Comparison of ENCODE assay signal across 8 cellular contexts in genomic region chr2:174593574-174594203, GRCh38. TPM values are rescaled to one million over a fixed set of nuclear protein-coding genes. Genes with fewer than 3 reads are reported as not detected.
DNase-seq lines count a peak whose midpoint lies in the region; ATAC-seq lines count a peak whose summit lies in the region.

No MANE protein-coding gene starts in this region.

- H3K9me3 Mint-ChIP-seq in activated naive CD8-positive, alpha-beta T cell treated with anti-CD3 and anti-CD28 coated beads, Interleukin-2, amount 10 ng/mL, durations not matched to agents 7 days and 5 days, result no peaks in the 10 kb centered on the region
- no peaks in the 10 kb centered on the region for H3K9me3 Mint-ChIP-seq in immature natural killer cell

- POLR2A ChIA-PET in activated naive CD8-positive, alpha-beta T cell treated with anti-CD3 and anti-CD28 coated beads, Interleukin-2, amount 10 ng/mL, durations not matched to agents 7 days and 5 days (lab: Charles Lee), result interaction anchor here (1.0 to 10.5 kb wide), 17 partner anchors 9 to 107 kb away, joined by 3 to 214 read pairs (median 8); partner anchors contain the start of gene GPR155

- H3K27me3 Mint-ChIP-seq in activated naive CD8-positive, alpha-beta T cell treated with anti-CD3 and anti-CD28 coated beads, Interleukin-2, amount 10 ng/mL, durations not matched to agents 7 days and 5 days, result no peaks in the 10 kb centered on the region
- peaks cover 17 to 47% (median 46%) of the 10 kb centered on the region in 3 donors for H3K27me3 Mint-ChIP-seq in immature natural killer cell (ENCODE audit: low read depth in 3 of 3)

- ATAC-seq in GM18909 (IDR thresholded peaks at IDR 0.05; ENCODE audit: poor library complexity, unreplicated experiment) (peak; percentile 65), HG03135 (IDR thresholded peaks at IDR 0.05; ENCODE audit: unreplicated experiment) (peak; percentile 58)
- ATAC-seq in activated naive CD8-positive, alpha-beta T cell treated with anti-CD3 and anti-CD28 coated beads, Interleukin-2, amount 10 ng/mL, durations not matched to agents 7 days and 5 days (ENCODE audit: low read depth), result peak; percentile 70

- H3K4me1 Mint-ChIP-seq in activated naive CD8-positive, alpha-beta T cell treated with anti-CD3 and anti-CD28 coated beads, Interleukin-2, amount 10 ng/mL, durations not matched to agents 7 days and 5 days, result peaks cover 57% of the 10 kb centered on the region
- H3K4me1 Mint-ChIP-seq in immature natural killer cell, result peaks cover 68 to 78% of the 10 kb centered on the region in 2 donors

- DNase-seq in A172 (ENCODE audit: low spot score) (peak; percentile 81), SIG-M5 (lab: John Stamatoyannopoulos, UW) (peak; percentile 80), immature natural killer cell (peak; percentile 87 to 88 (median 88)), T1000 (lab: John Stamatoyannopoulos, UW) (no peak)
- DNase-seq in activated naive CD8-positive, alpha-beta T cell treated with anti-CD3 and anti-CD28 coated beads, Interleukin-2, amount 10 ng/mL, durations not matched to agents 7 days and 5 days, result no peak
- peak; percentile 77 for DNase-seq in stimulated activated CD4-positive, alpha-beta T cell treated with anti-CD3 and anti-CD28 coated beads, Interleukin-4, amount 100 ng/mL, for 24 hours

- H3K27ac Mint-ChIP-seq in activated naive CD8-positive, alpha-beta T cell treated with anti-CD3 and anti-CD28 coated beads, Interleukin-2, amount 10 ng/mL, durations not matched to agents 7 days and 5 days, result peak overlapping the region; percentile 99
- H3K27ac Mint-ChIP-seq in immature natural killer cell, result peak overlapping the region; percentile 91 to 99 (median 98)

- H3K36me3 Mint-ChIP-seq in activated naive CD8-positive, alpha-beta T cell treated with anti-CD3 and anti-CD28 coated beads, Interleukin-2, amount 10 ng/mL, durations not matched to agents 7 days and 5 days, result peaks cover 59% of the 10 kb centered on the region
- H3K36me3 Mint-ChIP-seq in immature natural killer cell, result peaks cover 11 to 30% (median 27%) of the 10 kb centered on the region in 3 donors

- peak overlapping the region; percentile 89 for H3K4me3 Mint-ChIP-seq in activated naive CD8-positive, alpha-beta T cell treated with anti-CD3 and anti-CD28 coated beads, Interleukin-2, amount 10 ng/mL, durations not matched to agents 7 days and 5 days
- peak overlapping the region; percentile 89 to 99 (median 94) for H3K4me3 Mint-ChIP-seq in immature natural killer cell

RNA-seq across cellular contexts. Expression of gene WIPF1, which starts 3.9 kb away (rescaled TPM):
- total RNA-seq in A172 (2014; rRNA removed; shearing (Covaris generic)), result 8.1 and 8.6 TPM in 2 replicates
- total RNA-seq in activated naive CD8-positive, alpha-beta T cell treated with anti-CD3 and anti-CD28 coated beads, Interleukin-2, amount 10 ng/mL, durations not matched to agents 7 days and 5 days, result 100 to 1,000 TPM; 446 to 480 TPM
- polyA plus RNA-seq in immature natural killer cell, result 100 to 1,000 TPM in 2 of 3 donors, 10 to 100 TPM in 1; 93.7 to 252 (median 131) TPM

Comparison
In these comparisons a context has a peak if more than half of its experiments do, and no peak if none do; other contexts are left out.
1. DNase-seq: peak in A172 (single experiment), SIG-M5 (single experiment), immature natural killer cell (3 of 3) and stimulated activated CD4-positive, alpha-beta T cell treated with anti-CD3 and anti-CD28 coated beads, Interleukin-4, amount 100 ng/mL, for 24 hours (single experiment); none in activated naive CD8-positive, alpha-beta T cell treated with anti-CD3 and anti-CD28 coated beads, Interleukin-2, amount 10 ng/mL, durations not matched to agents 7 days and 5 days (single experiment) and T1000 (single experiment).
2. RNA of gene WIPF1, which starts 3.9 kb away (total RNA-seq): 446 to 480 TPM in activated naive CD8-positive, alpha-beta T cell treated with anti-CD3 and anti-CD28 coated beads, Interleukin-2, amount 10 ng/mL, durations not matched to agents 7 days and 5 days; 8.1 to 8.6 TPM in A172; every median in the first group is over 10 times any median in the second.
3. Peak in every context shown above with its lines, with median percentiles within 50 percentile points of each other: ATAC-seq.